ENCODE assay signal across 1 cellular context in the genomic region with DNA sequence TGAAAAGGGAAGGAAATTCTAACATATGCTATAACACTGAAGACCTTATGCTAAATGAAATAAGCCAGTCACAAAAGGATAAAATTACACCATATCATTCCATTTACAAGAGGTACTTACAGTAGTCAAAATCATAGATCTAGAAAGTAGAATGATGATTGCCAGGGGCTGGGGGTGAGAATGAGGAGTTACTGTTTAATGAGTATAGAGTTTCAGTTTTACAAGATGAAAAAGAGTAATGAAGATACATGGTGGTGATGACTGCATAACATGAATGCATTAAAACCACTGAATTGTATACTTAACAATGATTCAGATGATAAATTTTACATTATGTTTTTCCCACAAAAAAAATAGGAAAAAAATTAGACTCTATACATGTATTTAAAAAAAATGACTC.
TF ChIP-seq lines count a peak whose summit lies in the region.

No MANE protein-coding gene starts in this region.

TF ChIP-seq in HEK293, 187 proteins besides CTCF, POLR2A, EP300 and RAD21 (continued from another document):
- TF ChIP-seq ZNF791 (tag by site-specific recombination; IDR thresholded peaks at IDR 0.05), result no peak
- no peak for TF ChIP-seq GLIS2 (tag by site-specific recombination; IDR thresholded peaks at IDR 0.05)
- TF ChIP-seq OSR2 (tag by site-specific recombination; IDR thresholded peaks at IDR 0.05), result peak; percentile 61; the same call in 1 of the 2 replicates
- 0 out of 2 replicates have a peak, but pooled peaks have one; percentile 10 for TF ChIP-seq ZNF629 (tag by site-specific recombination; IDR thresholded peaks at IDR 0.05)
- TF ChIP-seq, protein P1, sequence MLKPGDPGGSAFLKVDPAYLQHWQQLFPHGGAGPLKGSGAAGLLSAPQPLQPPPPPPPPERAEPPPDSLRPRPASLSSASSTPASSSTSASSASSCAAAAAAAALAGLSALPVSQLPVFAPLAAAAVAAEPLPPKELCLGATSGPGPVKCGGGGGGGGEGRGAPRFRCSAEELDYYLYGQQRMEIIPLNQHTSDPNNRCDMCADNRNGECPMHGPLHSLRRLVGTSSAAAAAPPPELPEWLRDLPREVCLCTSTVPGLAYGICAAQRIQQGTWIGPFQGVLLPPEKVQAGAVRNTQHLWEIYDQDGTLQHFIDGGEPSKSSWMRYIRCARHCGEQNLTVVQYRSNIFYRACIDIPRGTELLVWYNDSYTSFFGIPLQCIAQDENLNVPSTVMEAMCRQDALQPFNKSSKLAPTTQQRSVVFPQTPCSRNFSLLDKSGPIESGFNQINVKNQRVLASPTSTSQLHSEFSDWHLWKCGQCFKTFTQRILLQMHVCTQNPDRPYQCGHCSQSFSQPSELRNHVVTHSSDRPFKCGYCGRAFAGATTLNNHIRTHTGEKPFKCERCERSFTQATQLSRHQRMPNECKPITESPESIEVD (tag by site-specific recombination; IDR thresholded peaks at IDR 0.05), result peak; percentile 67
- no peak for TF ChIP-seq REPIN1 (tag by site-specific recombination; IDR thresholded peaks at IDR 0.05; ENCODE audit: low read depth)
- no peak for TF ChIP-seq YY2 (tag by site-specific recombination; IDR thresholded peaks at IDR 0.05)
- TF ChIP-seq WT1 (tag by site-specific recombination; IDR thresholded peaks at IDR 0.05), result peak; percentile 96
- TF ChIP-seq ZNF292 (tag by site-specific recombination; IDR thresholded peaks at IDR 0.05; ENCODE audit: borderline replicate concordance, low read depth), result no peak
- peak; percentile 48; the same call in 1 of the 2 replicates for TF ChIP-seq BCL11A (tag by site-specific recombination; IDR thresholded peaks at IDR 0.05; ENCODE audit: low read depth)
- 0 out of 2 replicates have a peak, but pooled peaks have one; percentile 50 for TF ChIP-seq ZNF610 (tag by site-specific recombination; IDR thresholded peaks at IDR 0.05; ENCODE audit: borderline replicate concordance)
